In genomic region chr14:42224053-42224888, GRCh38 we compare ENCODE assay signal across 8 cellular contexts.
A peak's percentile ranks its signal among the peaks of the same experiment; 100 is the strongest.
DNase-seq lines count a peak whose midpoint lies in the region; ATAC-seq and TF ChIP-seq lines count a peak whose summit lies in the region.

No MANE protein-coding gene starts in this region.

- H3K79me2 ChIP-seq in DND-41 (ENCODE audit: insufficient read depth, low read length) (no peaks in the 10 kb centered on the region), OCI-LY3 (ENCODE audit: low read length) (no peaks in the 10 kb centered on the region)

- TF ChIP-seq CTCF in DND-41 (IDR thresholded peaks at IDR 0.05; ENCODE audit: borderline replicate concordance, extremely low read depth, low read length, poor library complexity, severe bottlenecking) = peak; percentile 74
- peak; percentile 99 for TF ChIP-seq CTCF in OCI-LY3 (IDR thresholded peaks at IDR 0.05; ENCODE audit: low read depth, low read length)
- peak; percentile 60 for TF ChIP-seq CTCF in colonic mucosa (IDR thresholded peaks at IDR 0.05)
- TF ChIP-seq CTCF in liver (IDR thresholded peaks at IDR 0.05; ENCODE audit: low read depth, low read length, missing input control) = peak; percentile 60

- WGBS in liver = 43% methylated on average over 2 of the region's 2 CpGs

- no peak overlapping the region for H3K4me3 ChIP-seq in DND-41 (ENCODE audit: low read depth in 1 of 2, low read length in 2 of 2)
- peak overlapping the region; percentile 59; the same call in 1 of the 2 replicates for H3K4me3 ChIP-seq in OCI-LY3 (ENCODE audit: low read length)
- no peak overlapping the region for H3K4me3 ChIP-seq in colonic mucosa
- no peak overlapping the region for H3K4me3 ChIP-seq in liver (ENCODE audit: low read depth in 1 of 3, low read length in 3 of 3)

- H2AFZ ChIP-seq in DND-41 (ENCODE audit: low read depth, low read length) (no peak overlapping the region), OCI-LY3 (ENCODE audit: low read depth, low read length) (no peak overlapping the region)

- H3K9ac ChIP-seq in DND-41 (ENCODE audit: low read depth, low read length) (no peak overlapping the region), OCI-LY3 (ENCODE audit: low read length) (peak overlapping the region; percentile 44; the same call in 1 of the 2 replicates), colonic mucosa (ENCODE audit: low read depth in 2 of 2, low read length in 2 of 2) (no peak overlapping the region), liver (ENCODE audit: low read depth in 1 of 2, low read length in 2 of 2) (no peak overlapping the region)

- H3K27me3 ChIP-seq in DND-41 (ENCODE audit: insufficient read depth, low read length, poor library complexity) (no peaks in the 10 kb centered on the region), OCI-LY3 (ENCODE audit: low read depth, low read length) (no peaks in the 10 kb centered on the region), colonic mucosa (no peaks in the 10 kb centered on the region), liver (ENCODE audit: control insufficient read depth in 4 of 4, insufficient read depth in 4 of 4, low read length in 3 of 4) (no peaks in the 10 kb centered on the region)

- H3K9me3 ChIP-seq in DND-41 (ENCODE audit: insufficient read depth, low read length, severe bottlenecking) (peaks cover 2% of the 10 kb centered on the region), OCI-LY3 (ENCODE audit: insufficient read depth, low read length) (peaks cover 3% of the 10 kb centered on the region; the same call in 1 of the 2 replicates), colonic mucosa (no peaks in the 10 kb centered on the region), liver (ENCODE audit: control insufficient read depth in 4 of 4, low read length in 3 of 4) (no peaks in the 10 kb centered on the region)

- peak; percentile 44 for DNase-seq in DND-41
- peak; percentile 23 for DNase-seq in KG1 (lab: John Stamatoyannopoulos, UW)
- peak; percentile 68 for DNase-seq in colonic mucosa
- peak; percentile 85 for DNase-seq in superior temporal gyrus (ENCODE audit: extremely low spot score)

- no peak overlapping the region for H3K27ac ChIP-seq in DND-41 (ENCODE audit: low read length)
- H3K27ac ChIP-seq in OCI-LY3 (ENCODE audit: low read length) = peak overlapping the region; percentile 92
- H3K27ac ChIP-seq in colonic mucosa = no peak overlapping the region
- H3K27ac ChIP-seq in liver (ENCODE audit: low read depth in 1 of 2, low read length in 2 of 2) = no peak overlapping the region

- intact Hi-C loops in colonic mucosa (cut with DNase I) = no loop called here

- H3K4me2 ChIP-seq in DND-41 (ENCODE audit: insufficient read depth, low read length) (no peak overlapping the region), OCI-LY3 (ENCODE audit: low read length) (peak overlapping the region; percentile 85)

- no peaks in the 10 kb centered on the region for H3K4me1 ChIP-seq in DND-41 (ENCODE audit: insufficient read depth, low read length)
- peaks cover 31% of the 10 kb centered on the region for H3K4me1 ChIP-seq in OCI-LY3 (ENCODE audit: low read length)
- no peaks in the 10 kb centered on the region for H3K4me1 ChIP-seq in colonic mucosa
- H3K4me1 ChIP-seq in liver (ENCODE audit: control insufficient read depth in 4 of 4, insufficient read depth in 4 of 4, low read length in 3 of 4) = no peaks in the 10 kb centered on the region

- TF ChIP-seq RAD21 in liver (IDR thresholded peaks at IDR 0.05) = peak; percentile 83 to 84

- H3K36me3 ChIP-seq in DND-41 (ENCODE audit: insufficient read depth, low read length) = no peaks in the 10 kb centered on the region
- H3K36me3 ChIP-seq in OCI-LY3 (replicated peaks; ENCODE audit: low read depth, low read length) = peaks cover 7% of the 10 kb centered on the region
- H3K36me3 ChIP-seq in colonic mucosa = no peaks in the 10 kb centered on the region
- no peaks in the 10 kb centered on the region for H3K36me3 ChIP-seq in liver (ENCODE audit: control insufficient read depth in 4 of 4, insufficient read depth in 3 of 4, low read depth in 1 of 4, low read length in 3 of 4)

- H4K20me1 ChIP-seq in DND-41 (ENCODE audit: insufficient read depth, low read length) = no peaks in the 10 kb centered on the region
- H4K20me1 ChIP-seq in OCI-LY3 (ENCODE audit: insufficient read depth, low read length) = no peaks in the 10 kb centered on the region

- ATAC-seq in DND-41 (ENCODE audit: insufficient read depth, low read depth) (peak; percentile 53; the same call in 2 of the 3 replicates), HG02763 (IDR thresholded peaks at IDR 0.05; ENCODE audit: unreplicated experiment) (no peak), GM18511 (IDR thresholded peaks at IDR 0.05; ENCODE audit: unreplicated experiment) (no peak)

TF ChIP-seq in liver, 16 proteins besides CTCF, POLR2A, EP300 and RAD21:
- no peak for TF ChIP-seq SP1 (IDR thresholded peaks at IDR 0.05)
- TF ChIP-seq JUND (IDR thresholded peaks at IDR 0.05) = no peak
- TF ChIP-seq ATF3 (IDR thresholded peaks at IDR 0.05) = no peak
- TF ChIP-seq ZBTB33 (IDR thresholded peaks at IDR 0.05) = no peak
- no peak for TF ChIP-seq HNF4A (conservative IDR thresholded peaks at IDR 0.05)
- TF ChIP-seq NR2F2 (IDR thresholded peaks at IDR 0.05) = no peak
- no peak for TF ChIP-seq REST (IDR thresholded peaks at IDR 0.05)
- TF ChIP-seq YY1 (IDR thresholded peaks at IDR 0.05) = no peak
- no peak for TF ChIP-seq TAF1 (conservative IDR thresholded peaks at IDR 0.05)
- TF ChIP-seq FOXA1 (IDR thresholded peaks at IDR 0.05) = no peak
- TF ChIP-seq FOXA2 (IDR thresholded peaks at IDR 0.05) = no peak
- TF ChIP-seq RXRA (IDR thresholded peaks at IDR 0.05) = no peak

Comparison
In these comparisons a context has a peak if more than half of its experiments do, and no peak if none do; other contexts are left out.
1. DNase-seq: peak in every context shown above with its lines; median percentile 85 in superior temporal gyrus; 68 in colonic mucosa; 44 in DND-41; 23 in KG1.